Comparison of ENCODE assay signal across 21 cellular contexts in the genomic region with DNA sequence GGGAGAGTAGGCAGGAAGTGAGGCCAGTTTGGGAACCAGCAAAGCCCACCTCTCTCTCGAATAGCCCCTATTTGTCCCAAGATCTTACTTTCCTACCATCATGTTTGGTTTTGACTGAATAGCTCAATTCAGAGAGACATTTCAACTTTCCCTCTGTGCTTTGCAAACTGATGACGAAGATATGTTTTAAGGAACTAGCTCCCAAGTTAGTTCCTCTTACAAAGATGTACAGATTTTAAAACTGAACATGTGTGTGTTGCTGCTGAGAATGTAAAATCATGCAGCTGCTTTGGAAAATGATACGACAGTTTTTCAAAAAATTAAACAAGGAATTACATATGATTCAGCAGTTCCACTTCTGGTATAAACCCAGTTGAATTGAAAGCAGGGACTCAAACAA. TPM values are rescaled to one million over a fixed set of nuclear protein-coding genes. Genes with fewer than 3 reads are reported as not detected.
DNase-seq lines count a peak whose midpoint lies in the region; ATAC-seq, FAIRE-seq and TF ChIP-seq lines count a peak whose summit lies in the region.
"Had no signal": no experiment of that assay in that cellular context is flagged by ENCODE, and none has a peak within 500 bp of the region (broad histone marks: within the 10 kb centered on the region; RNA-seq: fewer than 3 reads in every experiment).

No MANE protein-coding gene starts in this region.

- FAIRE-seq in K562 (lab: Jason Lieb, UNC): no peak
- FAIRE-seq: GM12878, GM18507, RCC 7860 had no signal

- no peak overlapping the region for H3K27ac Mint-ChIP-seq in stimulated activated memory B cell treated with anti-CD40 and anti-IgM and Interleukin-4, amounts not matched to agents 10 μg/mL and 1 μg/mL and 100 μg/mL, for 72 hours
- H3K27ac Mint-ChIP-seq: T-cell had no signal

- H3K36me3 ChIP-seq in OCI-LY3 (replicated peaks; ENCODE audit: low read depth, low read length) (no peaks in the 10 kb centered on the region), K562 (ENCODE audit: control insufficient read depth, insufficient read depth, low read length) (no peaks in the 10 kb centered on the region), upper lobe of right lung (no peaks in the 10 kb centered on the region), brain microvascular endothelial cell (replicated peaks) (no peaks in the 10 kb centered on the region)
- H3K36me3 ChIP-seq: MG63, SJSA1 had no signal

- H3K4me1 ChIP-seq in OCI-LY3 (ENCODE audit: low read length) (peaks cover 7% of the 10 kb centered on the region; the same call in 1 of the 2 replicates), K562 (replicated peaks in 1 of 2; ENCODE audit: control insufficient read depth in 2 of 2, insufficient read depth in 2 of 2, low read length in 2 of 2) (no peaks in the 10 kb centered on the region), upper lobe of right lung (no peaks in the 10 kb centered on the region)
- H3K4me1 ChIP-seq: Caco-2 had no signal

- ATAC-seq in Right ventricle myocardium superior (ENCODE audit: poor library complexity) (peak; percentile 18), Right ventricle myocardium inferior (no peak), K562 (no peak), upper lobe of right lung (peak; percentile 38)
- no peak for ATAC-seq in stimulated activated memory B cell treated with anti-CD40 and anti-IgM and Interleukin-4, amounts not matched to agents 10 μg/mL and 1 μg/mL and 100 μg/mL, for 72 hours
- ATAC-seq: GM12878, T-cell had no signal

- 0 out of 2 replicates have a peak overlapping the region, but pooled peaks have one; percentile 24 for H2AFZ ChIP-seq in OCI-LY3 (ENCODE audit: low read depth, low read length)
- H2AFZ ChIP-seq in K562 (ENCODE audit: low read depth, low read length): no peak overlapping the region

- intact Hi-C loops in Right ventricle myocardium superior (cut with DNase I): no loop called here
- intact Hi-C loops in Right ventricle myocardium inferior (cut with DNase I): no loop called here
- intact Hi-C loops in K562 (cut with micrococcal nuclease): no loop called here
- intact Hi-C loops in upper lobe of right lung (cut with DNase I): no loop called here

- peaks cover 6% of the 10 kb centered on the region for H3K9me3 Mint-ChIP-seq in stimulated activated memory B cell treated with anti-CD40 and anti-IgM and Interleukin-4, amounts not matched to agents 10 μg/mL and 1 μg/mL and 100 μg/mL, for 72 hours
- H3K9me3 Mint-ChIP-seq: T-cell had no signal

- in situ Hi-C loops in K562 (cut with MboI): no loop called here
- in situ Hi-C loops in brain microvascular endothelial cell (cut with HindIII; ENCODE audit: low pct_ligation_motif_present, low sequenced_read_pairs): no loop called here

- TF ChIP-seq EP300 in K562 (IDR thresholded peaks at IDR 0.05; ENCODE audit: low read length): no peak

- H3K27me3 ChIP-seq in OCI-LY3 (ENCODE audit: low read depth, low read length) (peaks cover 4% of the 10 kb centered on the region; the same call in 1 of the 2 replicates), K562 (ENCODE audit: control insufficient read depth in 2 of 2, insufficient read depth in 2 of 2, low read length in 2 of 2) (peaks cover 6 to 19% of the 10 kb centered on the region in 2 experiments; a peak in 3 of 5 replicates), upper lobe of right lung (no peaks in the 10 kb centered on the region), brain microvascular endothelial cell (replicated peaks) (no peaks in the 10 kb centered on the region)
- H3K27me3 ChIP-seq: MG63, SJSA1 had no signal

- POLR2A ChIA-PET in K562 (lab: Yijun Ruan, JAX): no interaction called here

- CTCF ChIA-PET in K562 (lab: Yijun Ruan, JAX; ENCODE audit: low intra/inter-chr PET ratio): no interaction called here

- peaks cover 9% of the 10 kb centered on the region; the same call in 1 of the 2 replicates for H3K9me3 ChIP-seq in OCI-LY3 (ENCODE audit: insufficient read depth, low read length)
- H3K9me3 ChIP-seq in K562 (replicated peaks; ENCODE audit: control insufficient read depth, insufficient read depth, low read depth, low read length): no peaks in the 10 kb centered on the region
- no peaks in the 10 kb centered on the region for H3K9me3 ChIP-seq in upper lobe of right lung
- H3K9me3 ChIP-seq: Caco-2, MG63, SJSA1 had no signal

- BruUV-seq in K562 (replicated peaks; lab: Mats Ljungman, UMichigan): no TSS peak

- whole genome bisulfite sequencing in K562 (ENCODE audit: insufficient coverage, low coverage, missing lambda C conversion rate): 3% methylated on average over 3 of the region's 3 CpGs

- H3K9ac ChIP-seq in OCI-LY3 (ENCODE audit: low read length): no peak overlapping the region
- no peak overlapping the region for H3K9ac ChIP-seq in K562 (ENCODE audit: insufficient read depth in 1 of 2, low read depth in 2 of 2, low read length in 2 of 2)
- H3K9ac ChIP-seq: KMS-11 had no signal

- no peak overlapping the region for H3K4me3 Mint-ChIP-seq in stimulated activated memory B cell treated with anti-CD40 and anti-IgM and Interleukin-4, amounts not matched to agents 10 μg/mL and 1 μg/mL and 100 μg/mL, for 72 hours
- H3K4me3 Mint-ChIP-seq: T-cell had no signal

- H3K27ac ChIP-seq in OCI-LY3 (ENCODE audit: low read length): peak overlapping the region; percentile 15; the same call in 1 of the 2 replicates
- no peak overlapping the region for H3K27ac ChIP-seq in K562 (ENCODE audit: extremely low read depth, low read depth, low read length)
- H3K27ac ChIP-seq in upper lobe of right lung: no peak overlapping the region
- H3K27ac ChIP-seq in brain microvascular endothelial cell: no peak overlapping the region
- H3K27ac ChIP-seq: C4-2B, KMS-11, SJSA1 had no signal

- no peaks in the 10 kb centered on the region for H3K36me3 Mint-ChIP-seq in stimulated activated memory B cell treated with anti-CD40 and anti-IgM and Interleukin-4, amounts not matched to agents 10 μg/mL and 1 μg/mL and 100 μg/mL, for 72 hours
- H3K36me3 Mint-ChIP-seq: T-cell had no signal

- no peaks in the 10 kb centered on the region for H3K9me1 ChIP-seq in K562 (ENCODE audit: control insufficient read depth, insufficient read depth, low read length)

- no peak for TF ChIP-seq RAD21 in K562 (CRISPR knock-in tag; conservative IDR thresholded peaks at IDR 0.05 in 1 of 2, IDR thresholded peaks at IDR 0.05 in 1 of 2)

- TF ChIP-seq CTCF in OCI-LY3 (IDR thresholded peaks at IDR 0.05; ENCODE audit: low read depth, low read length): no peak
- no peak for TF ChIP-seq CTCF in K562 (IDR thresholded peaks at IDR 0.05 in 2 of 3, conservative IDR thresholded peaks at IDR 0.05 in 1 of 3; ENCODE audit: insufficient read depth in 2 of 3, low read depth in 1 of 3, low read length in 3 of 3)
- TF ChIP-seq CTCF in upper lobe of right lung (IDR thresholded peaks at IDR 0.05): no peak
- TF ChIP-seq CTCF in brain microvascular endothelial cell (IDR thresholded peaks at IDR 0.05; ENCODE audit: low read depth, low read length, missing control alignments): no peak

- DNase-seq in Right ventricle myocardium superior: no peak
- DNase-seq in Right ventricle myocardium inferior (ENCODE audit: missing footprints): no peak
- no peak for DNase-seq in K562 (ENCODE audit: extremely low read depth in 1 of 4, low spot score in 3 of 4)
- no peak for DNase-seq in upper lobe of right lung
- no peak for DNase-seq in T-helper 9 cell
- no peak for DNase-seq in brain microvascular endothelial cell
- DNase-seq: Caco-2, DMS53, MG63, NCI-H1436 treated with DMSO at 0.1 percent for 48 hours, NCI-H2081 treated with DMSO at 0.1 percent for 48 hours, NCI-H524 treated with DMSO at 0.1 percent for 48 hours, T-cell had no signal

- peaks cover 9% of the 10 kb centered on the region for H3K27me3 Mint-ChIP-seq in stimulated activated memory B cell treated with anti-CD40 and anti-IgM and Interleukin-4, amounts not matched to agents 10 μg/mL and 1 μg/mL and 100 μg/mL, for 72 hours

- H3K4me3 ChIP-seq in OCI-LY3 (ENCODE audit: low read length) (no peak overlapping the region), K562 (no peak overlapping the region), upper lobe of right lung (no peak overlapping the region), brain microvascular endothelial cell (ENCODE audit: low read depth, low read length) (no peak overlapping the region)
- H3K4me3 ChIP-seq: GM12878, MG63, SJSA1 had no signal

- H3K79me2 ChIP-seq in OCI-LY3 (ENCODE audit: low read length) (no peaks in the 10 kb centered on the region), K562 (ENCODE audit: control insufficient read depth, insufficient read depth, low read length) (no peaks in the 10 kb centered on the region)

- H4K20me1 ChIP-seq in OCI-LY3 (ENCODE audit: insufficient read depth, low read length) (no peaks in the 10 kb centered on the region), K562 (replicated peaks; ENCODE audit: control insufficient read depth, insufficient read depth, low read length) (no peaks in the 10 kb centered on the region)

- no peaks in the 10 kb centered on the region for H3K4me1 Mint-ChIP-seq in stimulated activated memory B cell treated with anti-CD40 and anti-IgM and Interleukin-4, amounts not matched to agents 10 μg/mL and 1 μg/mL and 100 μg/mL, for 72 hours
- H3K4me1 Mint-ChIP-seq: T-cell had no signal

- H3K4me2 ChIP-seq in OCI-LY3 (ENCODE audit: low read length) (peak overlapping the region; percentile 27), K562 (ENCODE audit: insufficient read depth, low read length) (no peak overlapping the region)
- H3K4me2 ChIP-seq: KMS-11 had no signal

- TF ChIP-seq POLR2A in K562 (conservative IDR thresholded peaks at IDR 0.05): no peak

TF ChIP-seq in K562, 482 proteins besides CTCF, POLR2A, EP300 and RAD21 (continues in another document):
- TF ChIP-seq E2F3 (CRISPR knock-in tag; IDR thresholded peaks at IDR 0.05): no peak
- peak; percentile 53; the same call in 1 of the 2 replicates for TF ChIP-seq ZNF316 (IDR thresholded peaks at IDR 0.05)

RNA-seq across cellular contexts. Expression of gene KIF26B, which starts 33.6 kb away (rescaled TPM):
- total RNA-seq in Right ventricle myocardium superior (2.4 TPM), Right ventricle myocardium inferior (3.8 TPM), K562 (2014; rRNA removed) (not detected in 2 replicates), K562 (2014; rRNA removed; fragmentation: Illumina TruSeq; extraction: Trizol) (not detected in 2 replicates), K562 (2015; rRNA removed; fragmentation: Illumina TruSeq; extraction: Trizol) (not detected in 2 replicates), K562 (2021) (0.02 and 0.07 TPM in 2 replicates), upper lobe of right lung (3.4 TPM)
- total RNA-seq in K562 (2011; cell fraction: chromatin; rRNA removed; ENCODE audit: low replicate concordance): not detected in 2 replicates
- not detected in 2 replicates for total RNA-seq in K562 (2011; cell fraction: nucleolus; rRNA removed)
- not detected in 2 replicates for total RNA-seq in K562 (2011; cell fraction: nucleoplasm; rRNA removed)
- polyA plus RNA-seq in K562 (2011; rRNA removed) (not detected in 2 replicates), K562 (2014; fragmentation: Illumina TruSeq; extraction: Trizol) (not detected in 2 replicates), K562 (2014; fragmentation: Nextera tagmentation; extraction: Ambion mirVana) (under 1 TPM; 0.03 to 0.08 TPM), K562 (2014; rRNA removed) (not detected in 2 replicates)
- under 0.01 TPM in 1 of 2 replicates, not detected in the other for polyA plus RNA-seq in K562 (2011; cell fraction: cytosol; rRNA removed)
- polyA plus RNA-seq in K562 (2011; cell fraction: nucleus; rRNA removed): 0.01 and 0.03 TPM in 2 replicates
- 0.18 and 0.36 TPM in 2 replicates for polyA plus RNA-seq in K562 (2012)
- not detected in 2 replicates for polyA minus RNA-seq in K562 (2011; rRNA and poly(A)+ RNA removed)
- not detected in 2 replicates for polyA minus RNA-seq in K562 (2011; cell fraction: cytosol; rRNA and poly(A)+ RNA removed)
- 0.13 TPM in 1 of 2 replicates, not detected in the other for polyA minus RNA-seq in K562 (2011; cell fraction: nucleus; rRNA and poly(A)+ RNA removed)

Comparison
In these comparisons a context has a peak if more than half of its experiments do, and no peak if none do; other contexts are left out.
1. ATAC-seq: peak in Right ventricle myocardium superior (single experiment) and upper lobe of right lung (single experiment); none in Right ventricle myocardium inferior (single experiment), K562 (single experiment) and stimulated activated memory B cell treated with anti-CD40 and anti-IgM and Interleukin-4, amounts not matched to agents 10 μg/mL and 1 μg/mL and 100 μg/mL, for 72 hours (single experiment).